8 cellular contexts compared by ENCODE assay signal in genomic region chr11:111512296-111513239, GRCh38. TPM values are rescaled to one million over a fixed set of nuclear protein-coding genes. Genes with fewer than 3 reads are reported as not detected.
DNase-seq lines count a peak whose midpoint lies in the region; ATAC-seq and TF ChIP-seq lines count a peak whose summit lies in the region.

TSS of gene BTG4 (minus strand) at chr11:111512386. CDS start at chr11:111498776, 13,610 bp downstream.

- H3K4me1 ChIP-seq in Peyer's patch (peaks cover 0 to 12% (median 3%) of the 10 kb centered on the region in 4 donors), mesendoderm (ENCODE audit: control insufficient read depth, low read depth, low read length) (no peaks in the 10 kb centered on the region), aorta (ENCODE audit: control insufficient read depth in 1 of 2, insufficient read depth in 2 of 2, low read length in 2 of 2) (no peaks in the 10 kb centered on the region)

- H3K23ac ChIP-seq in mesendoderm (ENCODE audit: low read length), result no peak within 1 kb of the TSS

- H3K4me2 ChIP-seq in mesendoderm (ENCODE audit: low read length), result peak within 1 kb of the TSS; percentile 83

- H3K36me3 ChIP-seq in Peyer's patch (no peaks in the 10 kb centered on the region), mesendoderm (ENCODE audit: control insufficient read depth, insufficient read depth, low read length) (no peaks in the 10 kb centered on the region), aorta (ENCODE audit: control insufficient read depth in 1 of 2, insufficient read depth in 2 of 2, low read length in 1 of 2) (no peaks in the 10 kb centered on the region)

- peak within 1 kb of the TSS; percentile 65 for H3K18ac ChIP-seq in mesendoderm (ENCODE audit: low read length)

- H4K8ac ChIP-seq in mesendoderm (ENCODE audit: low read depth, low read length), result no peak within 1 kb of the TSS

- peak within 1 kb of the TSS; percentile 89 for H3K56ac ChIP-seq in mesendoderm (ENCODE audit: low read length)

- H3K4me3 ChIP-seq in Peyer's patch (peak within 1 kb of the TSS; percentile 19 to 49 (median 42)), dorsolateral prefrontal cortex (peak within 1 kb of the TSS; percentile 21 to 69 (median 56)), mesendoderm (ENCODE audit: low read length) (peak within 1 kb of the TSS; percentile 42), aorta (ENCODE audit: low read length in 2 of 2) (peak within 1 kb of the TSS; percentile 30 to 42)

- no peak within 1 kb of the TSS for H2BK120ac ChIP-seq in mesendoderm (ENCODE audit: low read depth, low read length)

- no peak within 1 kb of the TSS for H2BK15ac ChIP-seq in mesendoderm (replicated peaks; ENCODE audit: low read depth)

- H3K27me3 ChIP-seq in Peyer's patch, result peaks cover 0 to 9% of the 10 kb centered on the region in 2 donors
- peaks cover 0 to 49% (median 21%) of the 10 kb centered on the region in 45 donors for H3K27me3 ChIP-seq in dorsolateral prefrontal cortex
- peaks cover 7% of the 10 kb centered on the region for H3K27me3 ChIP-seq in mesendoderm (ENCODE audit: insufficient read depth, low read length, poor library complexity)
- no peaks in the 10 kb centered on the region for H3K27me3 ChIP-seq in aorta (ENCODE audit: control insufficient read depth in 1 of 2, insufficient read depth in 2 of 2, low read length in 1 of 2)

- no peak within 1 kb of the TSS for H2BK5ac ChIP-seq in mesendoderm (ENCODE audit: low read length)

- TF ChIP-seq POLR2A in Peyer's patch (IDR thresholded peaks at IDR 0.05), result no peak

- no peak for TF ChIP-seq CTCF in GM13976 (IDR thresholded peaks at IDR 0.05; ENCODE audit: borderline replicate concordance, control extremely low read depth, extremely low read depth, insufficient read depth, missing control alignments)
- no peak for TF ChIP-seq CTCF in Peyer's patch (IDR thresholded peaks at IDR 0.05)
- TF ChIP-seq CTCF in dorsolateral prefrontal cortex (IDR thresholded peaks at IDR 0.05 in 54 of 56, conservative IDR thresholded peaks at IDR 0.05 in 2 of 56; ENCODE audit: low read depth in 1 of 56, partially characterized antibody in 56 of 56), result peak in 8 of 56 donors; percentile 10 to 36 (median 20)

- no peak within 1 kb of the TSS for H3K27ac ChIP-seq in Peyer's patch
- peak within 1 kb of the TSS in 8 of 59 donors; percentile 6 to 47 (median 30) for H3K27ac ChIP-seq in dorsolateral prefrontal cortex
- no peak within 1 kb of the TSS for H3K27ac ChIP-seq in mesendoderm (ENCODE audit: low read depth, low read length)
- no peak within 1 kb of the TSS for H3K27ac ChIP-seq in aorta (ENCODE audit: low read depth in 1 of 2, low read length in 2 of 2)

- peak; percentile 43 for DNase-seq in GM13976 (ENCODE audit: low spot score)
- DNase-seq in Peyer's patch, result peak in 1 of 3 donors; percentile 46
- DNase-seq in dorsolateral prefrontal cortex, result peak in 4 of 10 donors; percentile 7 to 47 (median 30)
- peak; percentile 67 for DNase-seq in mesendoderm
- peak in 1 of 2 donors; percentile 75 for DNase-seq in aorta
- DNase-seq in hippocampal formation (lab: John Stamatoyannopoulos, UW), result no peak
- no peak for DNase-seq in NCI-H774 (lab: John Stamatoyannopoulos, UW)

- H3K9me3 ChIP-seq in Peyer's patch (no peaks in the 10 kb centered on the region), aorta (ENCODE audit: control insufficient read depth, low read length) (no peaks in the 10 kb centered on the region)

- no peaks in the 10 kb centered on the region for H3K79me2 ChIP-seq in mesendoderm (ENCODE audit: control insufficient read depth, insufficient read depth, low read length)

- no CpG with 5 or more reads among the region's 90 CpGs for WGBS in mesendoderm (ENCODE audit: extremely low coverage, insufficient coverage, low lambda C conversion rate)
- 4 to 5% methylated on average over 63 to 90 of the region's 90 CpGs for WGBS in aorta, 2 donors

- H4K5ac ChIP-seq in mesendoderm (ENCODE audit: low read length), result no peak within 1 kb of the TSS

- ATAC-seq in aorta (ENCODE audit: low FRiP score) (peak; percentile 52), HG02623 (IDR thresholded peaks at IDR 0.05; ENCODE audit: unreplicated experiment) (no peak)

- H2AK5ac ChIP-seq in mesendoderm (ENCODE audit: low read length), result no peak within 1 kb of the TSS

- in situ Hi-C loops in GM13976 (cut with MboI; ENCODE audit: low sequenced_read_pairs, unreplicated experiment), result no loop called here

- H3K4ac ChIP-seq in mesendoderm (ENCODE audit: low read depth, low read length), result no peak within 1 kb of the TSS

- intact Hi-C loops in dorsolateral prefrontal cortex (cut with DNase I) (loop anchor here (5.0 kb wide), 2 partner anchors 55 to 60 kb away; no protein-coding TSS in a partner anchor), aorta (cut with DNase I) (no loop called here)

- no peaks in the 10 kb centered on the region for H3K79me1 ChIP-seq in mesendoderm (ENCODE audit: low read length)

- H3K9ac ChIP-seq in mesendoderm (ENCODE audit: low read length), result peak within 1 kb of the TSS; percentile 71

RNA-seq across cellular contexts. Expression of gene BTG4, which starts in this region (rescaled TPM):
- not detected for total RNA-seq in Peyer's patch
- 1 to 10 TPM in 2 of 120 experiments, under 1 TPM in 9, not detected in 109; 0.29 to 1.1 (median 0.64) TPM for total RNA-seq in dorsolateral prefrontal cortex
- 0.11 TPM for polyA plus RNA-seq in mesendoderm (2013, experiment 1 of 2)
- 0.06 TPM for polyA plus RNA-seq in mesendoderm (2013, experiment 2 of 2)
- not detected for total RNA-seq in aorta
- not detected for polyA plus RNA-seq in aorta

Comparison
In these comparisons a context has a peak if more than half of its experiments do, and no peak if none do; other contexts are left out.
1. Peak in ATAC-seq and H3K4me3 ChIP-seq in aorta; RNA of the gene not detected or under 1 TPM.
2. DNase-seq: peak in GM13976 (single experiment) and mesendoderm (single experiment); none in hippocampal formation (0 of 2) and NCI-H774 (single experiment).
3. intact Hi-C loops: an anchor here in dorsolateral prefrontal cortex (5.0 kb wide); none called in aorta.
4. Peak in every context shown above with its lines, with median percentiles within 50 percentile points of each other: H3K4me3 ChIP-seq.